8 cellular contexts compared by ENCODE assay signal in genomic region chr19:10424011-10424637, GRCh38. TPM values are rescaled to one million over a fixed set of nuclear protein-coding genes. Genes with fewer than 3 reads are reported as not detected.
DNase-seq lines count a peak whose midpoint lies in the region; TF ChIP-seq lines count a peak whose summit lies in the region.

No MANE protein-coding gene starts in this region.

- no peaks in the 10 kb centered on the region for H3K9me3 Mint-ChIP-seq in MCF 10A (ENCODE audit: unreplicated experiment)

- peaks cover 36 to 50% (median 46%) of the 10 kb centered on the region in 3 donors for H3K27me3 ChIP-seq in skeletal muscle tissue (ENCODE audit: control insufficient read depth in 3 of 3, insufficient read depth in 3 of 3, low read length in 3 of 3)

- peaks cover 44% of the 10 kb centered on the region for H3K27me3 Mint-ChIP-seq in MCF 10A (ENCODE audit: insufficient read depth, unreplicated experiment)

- POLR2A ChIA-PET in MCF 10A (lab: Yijun Ruan, JAX): no interaction called here

- no peaks in the 10 kb centered on the region for H3K36me3 ChIP-seq in skeletal muscle tissue (ENCODE audit: control insufficient read depth in 3 of 3, insufficient read depth in 3 of 3, low read length in 3 of 3)

- peak; percentile 41 for DNase-seq in SIG-M5 treated with dmso at 0.1 percent for 504 hours (lab: John Stamatoyannopoulos, UW; ENCODE audit: unreplicated experiment)
- DNase-seq in SIG-M5 (lab: John Stamatoyannopoulos, UW): no peak
- peak; percentile 76 for DNase-seq in NAMALWA (ENCODE audit: low spot score)
- DNase-seq in T1000 (lab: John Stamatoyannopoulos, UW): peak; percentile 64
- peak; percentile 82 for DNase-seq in MCF 10A (ENCODE audit: unreplicated experiment)
- DNase-seq in SKM-1 (lab: John Stamatoyannopoulos, UW; ENCODE audit: unreplicated experiment): no peak

- H3K27ac Mint-ChIP-seq in MCF 10A (ENCODE audit: low read depth, unreplicated experiment): no peak overlapping the region

- H3K9ac ChIP-seq in skeletal muscle tissue (ENCODE audit: low read depth in 1 of 3, low read length in 3 of 3): peak overlapping the region; percentile 59 to 82 (median 77)

- H3K4me3 ChIP-seq in iPS-18c (ENCODE audit: insufficient read depth, low read depth, low read length) (peak overlapping the region; percentile 44), skeletal muscle tissue (ENCODE audit: low read length in 3 of 3) (peak overlapping the region; percentile 48 to 79 (median 64))

- H3K4me1 ChIP-seq in skeletal muscle tissue (ENCODE audit: control insufficient read depth in 3 of 3, insufficient read depth in 3 of 3, low read length in 3 of 3): peaks cover 23 to 31% (median 23%) of the 10 kb centered on the region in 3 donors

- H3K9me3 ChIP-seq in iPS-18c (ENCODE audit: control insufficient read depth, insufficient read depth, low read length) (no peaks in the 10 kb centered on the region), skeletal muscle tissue (ENCODE audit: control insufficient read depth in 3 of 3, low read length in 3 of 3) (no peaks in the 10 kb centered on the region)

- no TSS peak for BruUV-seq in MCF 10A (replicated peaks; lab: Mats Ljungman, UMichigan)

- TF ChIP-seq CTCF in MCF 10A (IDR thresholded peaks at IDR 0.05; ENCODE audit: unreplicated experiment): peak; percentile 81

- intact Hi-C loops in MCF 10A (cut with micrococcal nuclease): loop anchor here (2.0 to 5.0 kb wide), 2 partner anchors 21 to 143 kb away; partner anchors contain the start of genes CDC37, CDKN2D and KRI1

- H3K4me1 Mint-ChIP-seq in MCF 10A (ENCODE audit: insufficient read depth, unreplicated experiment): peaks cover 9% of the 10 kb centered on the region

- H3K36me3 Mint-ChIP-seq in MCF 10A (ENCODE audit: insufficient read depth, unreplicated experiment): no peaks in the 10 kb centered on the region

- peak overlapping the region; percentile 53 for H3K4me3 Mint-ChIP-seq in MCF 10A (ENCODE audit: unreplicated experiment)

- no peak overlapping the region for H3K27ac ChIP-seq in skeletal muscle tissue (ENCODE audit: low read depth, low read length)

- CTCF ChIA-PET in MCF 10A (lab: Yijun Ruan, JAX): interaction anchor here (0.6 to 4.0 kb wide), 19 partner anchors 11 to 836 kb away, joined by 3 to 34 read pairs (median 3); partner anchors contain the start of gene CDC37

RNA-seq across cellular contexts. Expression of gene PDE4A, which starts 3.8 kb away (rescaled TPM):
- total RNA-seq in MCF 10A (2022) (0.42 and 0.49 TPM in 2 replicates), skeletal muscle tissue (1.0 TPM)

RNA-seq across cellular contexts. Expression of gene CDC37, which starts 20.8 kb away (rescaled TPM):
- total RNA-seq in MCF 10A (2022): 164 and 188 TPM in 2 replicates
- total RNA-seq in skeletal muscle tissue: 73.1 TPM

RNA-seq across cellular contexts. Expression of gene TYK2, which starts 43.8 kb away (rescaled TPM):
- total RNA-seq in MCF 10A (2022) (75.0 and 83.7 TPM in 2 replicates), skeletal muscle tissue (38.1 TPM)

Comparison
In these comparisons a context has a peak if more than half of its experiments do, and no peak if none do; other contexts are left out.
1. DNase-seq: peak in SIG-M5 treated with dmso at 0.1 percent for 504 hours (single experiment), NAMALWA (single experiment), T1000 (single experiment) and MCF 10A (single experiment); none in SIG-M5 (single experiment) and SKM-1 (single experiment).